Comparison of ENCODE assay signal across 34 cellular contexts in genomic region chr1:211912844-211913432, GRCh38.
"Had no signal": no experiment of that assay in that cellular context is flagged by ENCODE, and none has a peak within 500 bp of the region (broad histone marks: within the 10 kb centered on the region; RNA-seq: fewer than 3 reads in every experiment).

No MANE protein-coding gene starts in this region.

- DNase-seq: activated B cell treated with CpG ODN at 0.5 μM for 24 hours; activated CD4-positive, alpha-beta T cell treated with anti-CD3 and anti-CD28 coated beads for 48 hours; activated CD4-positive, alpha-beta T cell treated with anti-CD3 and anti-CD28 coated beads, Interleukin-2, amount 50 U/mL, for 1 hour; activated CD4-positive, alpha-beta T cell treated with anti-CD3 and anti-CD28 coated beads, Interleukin-2, amount 50 U/mL, for 48 hours; activated CD8-positive, alpha-beta memory T cell treated with anti-CD3 and anti-CD28 coated beads for 24 hours; activated CD8-positive, alpha-beta T cell treated with anti-CD3 and anti-CD28 coated beads for 36 hours; activated effector memory CD4-positive, alpha-beta T cell treated with anti-CD3 and anti-CD28 coated beads, Interleukin-2, amount 50 U/mL, for 16 hours; activated naive CD4-positive, alpha-beta T cell treated with anti-CD3 and anti-CD28 coated beads for 36 hours; activated naive CD8-positive, alpha-beta T cell treated with anti-CD3 and anti-CD28 coated beads for 36 hours; activated naive CD8-positive, alpha-beta T cell treated with anti-CD3 and anti-CD28 coated beads, Interleukin-2, amount 50 U/mL, for 24 hours; activated T-cell treated with anti-CD3 and anti-CD28 coated beads, Interleukin-2, amount 50 U/mL, for 1 hour; activated T-cell treated with anti-CD3 and anti-CD28 coated beads, Interleukin-2, amount 50 U/mL, for 48 hours; adrenal gland; amygdala; aorta; body of pancreas; central memory CD4-positive, alpha-beta T cell; cerebellar nuclear complex; colonic mucosa; dorsolateral prefrontal cortex; effector memory CD8-positive, alpha-beta T cell; erythroblast; esophagus squamous epithelium; foreskin melanocyte; T-helper 1 cell; T-helper 17 cell; T1000; WERI-Rb-1 had no signal

- H3K4me1 ChIP-seq: gastroesophageal sphincter had no signal

- H3K4me1 Mint-ChIP-seq: activated naive CD4-positive, alpha-beta T cell treated with anti-CD3 and anti-CD28 coated beads, Interleukin-2, amount 50 U/mL, for 24 hours; activated naive CD8-positive, alpha-beta T cell treated with anti-CD3 and anti-CD28 coated beads for 36 hours; activated naive CD8-positive, alpha-beta T cell treated with anti-CD3 and anti-CD28 coated beads, Interleukin-2, amount 50 U/mL, for 24 hours; T-helper 17 cell had no signal

- ATAC-seq: activated CD4-positive, CD25-positive, alpha-beta regulatory T cell treated with anti-CD3 and anti-CD28 coated beads, Interleukin-2, amount 50 U/mL, for 24 hours; activated CD8-positive, alpha-beta T cell treated with anti-CD3 and anti-CD28 coated beads for 36 hours; activated naive CD8-positive, alpha-beta T cell treated with anti-CD3 and anti-CD28 coated beads, Interleukin-2, amount 50 U/mL, for 24 hours; body of pancreas; effector memory CD8-positive, alpha-beta T cell; gastroesophageal sphincter; T-helper 17 cell had no signal

- H3K27me3 ChIP-seq: adrenal gland, body of pancreas, colonic mucosa, dorsolateral prefrontal cortex, esophagus squamous epithelium, gastroesophageal sphincter had no signal

- H3K9me3 ChIP-seq: adrenal gland, body of pancreas, colonic mucosa, esophagus squamous epithelium, gastroesophageal sphincter had no signal

- H3K36me3 Mint-ChIP-seq: activated naive CD4-positive, alpha-beta T cell treated with anti-CD3 and anti-CD28 coated beads, Interleukin-2, amount 50 U/mL, for 24 hours; activated naive CD8-positive, alpha-beta T cell treated with anti-CD3 and anti-CD28 coated beads for 36 hours had no signal

- H3K27ac ChIP-seq: adrenal gland, body of pancreas, colonic mucosa, dorsolateral prefrontal cortex, esophagus squamous epithelium, gastroesophageal sphincter, WERI-Rb-1 had no signal

- H3K4me3 ChIP-seq: adrenal gland, body of pancreas, colonic mucosa, dorsolateral prefrontal cortex, esophagus squamous epithelium, gastroesophageal sphincter had no signal

- H3K27ac Mint-ChIP-seq: activated B cell treated with CpG ODN at 0.5 μM for 24 hours; activated CD8-positive, alpha-beta T cell treated with anti-CD3 and anti-CD28 coated beads for 36 hours; activated naive CD4-positive, alpha-beta T cell treated with anti-CD3 and anti-CD28 coated beads for 36 hours; activated naive CD4-positive, alpha-beta T cell treated with anti-CD3 and anti-CD28 coated beads, Interleukin-2, amount 50 U/mL, for 24 hours; activated naive CD8-positive, alpha-beta T cell treated with anti-CD3 and anti-CD28 coated beads for 36 hours; activated naive CD8-positive, alpha-beta T cell treated with anti-CD3 and anti-CD28 coated beads, Interleukin-2, amount 50 U/mL, for 24 hours; activated T-helper 1 cell treated with anti-CD3 and anti-CD28 coated beads, Interleukin-12 subunit alpha, Interleukin-12 subunit beta, Interleukin-2, Interleukin-4 antibody, amounts not matched to agents 30 ng/mL and 10 ng/mL and 1 ng/mL, durations not matched to agents 14 hours and 24 hours and 36 hours; activated T-helper 2 cell treated with anti-CD3 and anti-CD28 coated beads, Interferon-gamma antibody, Interleukin-2, Interleukin-4, amounts not matched to agents 10 μg/mL and 5 μg/mL and 100 μg/mL, durations not matched to agents 14 hours and 24 hours and 36 hours; effector memory CD8-positive, alpha-beta T cell; T-helper 17 cell; T-helper 2 cell treated with Interferon-gamma antibody and Interleukin-4, amounts not matched to agents 5 μg/mL and 100 μg/mL, for 36 hours had no signal

- H3K9me3 Mint-ChIP-seq: activated B cell treated with CpG ODN at 0.5 μM for 24 hours; activated CD8-positive, alpha-beta T cell treated with anti-CD3 and anti-CD28 coated beads for 36 hours; activated naive CD4-positive, alpha-beta T cell treated with anti-CD3 and anti-CD28 coated beads for 36 hours; activated naive CD4-positive, alpha-beta T cell treated with anti-CD3 and anti-CD28 coated beads, Interleukin-2, amount 50 U/mL, for 24 hours; activated naive CD8-positive, alpha-beta T cell treated with anti-CD3 and anti-CD28 coated beads for 36 hours; activated naive CD8-positive, alpha-beta T cell treated with anti-CD3 and anti-CD28 coated beads, Interleukin-2, amount 50 U/mL, for 24 hours; activated T-helper 1 cell treated with anti-CD3 and anti-CD28 coated beads, Interleukin-12 subunit alpha, Interleukin-12 subunit beta, Interleukin-2, Interleukin-4 antibody, amounts not matched to agents 30 ng/mL and 10 ng/mL and 1 ng/mL, durations not matched to agents 14 hours and 24 hours and 36 hours; activated T-helper 2 cell treated with anti-CD3 and anti-CD28 coated beads, Interferon-gamma antibody, Interleukin-2, Interleukin-4, amounts not matched to agents 10 μg/mL and 5 μg/mL and 100 μg/mL, durations not matched to agents 14 hours and 24 hours and 36 hours; effector memory CD8-positive, alpha-beta T cell had no signal

- H3K4me3 Mint-ChIP-seq: activated B cell treated with CpG ODN at 0.5 μM for 24 hours; activated CD8-positive, alpha-beta T cell treated with anti-CD3 and anti-CD28 coated beads for 36 hours; activated naive CD4-positive, alpha-beta T cell treated with anti-CD3 and anti-CD28 coated beads for 36 hours; activated naive CD4-positive, alpha-beta T cell treated with anti-CD3 and anti-CD28 coated beads, Interleukin-2, amount 50 U/mL, for 24 hours; activated naive CD8-positive, alpha-beta T cell treated with anti-CD3 and anti-CD28 coated beads for 36 hours; activated naive CD8-positive, alpha-beta T cell treated with anti-CD3 and anti-CD28 coated beads, Interleukin-2, amount 50 U/mL, for 24 hours; activated T-helper 1 cell treated with anti-CD3 and anti-CD28 coated beads, Interleukin-12 subunit alpha, Interleukin-12 subunit beta, Interleukin-2, Interleukin-4 antibody, amounts not matched to agents 30 ng/mL and 10 ng/mL and 1 ng/mL, durations not matched to agents 14 hours and 24 hours and 36 hours; effector memory CD8-positive, alpha-beta T cell; T-helper 17 cell; T-helper 2 cell treated with Interferon-gamma antibody and Interleukin-4, amounts not matched to agents 5 μg/mL and 100 μg/mL, for 36 hours had no signal

- H3K36me3 ChIP-seq: adrenal gland, colonic mucosa, esophagus squamous epithelium, gastroesophageal sphincter, WERI-Rb-1 had no signal
